Comparison of ENCODE assay signal across 19 cellular contexts in genomic region chr10:101993836-101994235, GRCh38.
"Had no signal": no experiment of that assay in that cellular context is flagged by ENCODE, and none has a peak within 500 bp of the region (broad histone marks: within the 10 kb centered on the region; RNA-seq: fewer than 3 reads in every experiment).

No MANE protein-coding gene starts in this region.

- H3K79me2 ChIP-seq: hepatocyte had no signal

- H3K4me1 Mint-ChIP-seq: WTC11 had no signal

- H3K27ac ChIP-seq: cardiac muscle cell, hepatocyte, psoas muscle, right atrium auricular region, suprapubic skin, transverse colon had no signal

- H3K4me3 ChIP-seq: cardiac muscle cell, hepatocyte, pancreas, psoas muscle, right atrium auricular region, suprapubic skin, transverse colon had no signal

- H3K4me3 Mint-ChIP-seq: activated naive CD8-positive, alpha-beta T cell; dendritic cell treated with granulocyte-macrophage colony-stimulating factor and Interleukin-4, amounts not matched to agents 40 ng/mL and 50 ng/mL, for 4 days; natural killer cell treated with Interleukin-12 subunit alpha and Interleukin-12 subunit beta and Interleukin-15 and Interleukin-18, amount 100 ng/mL, for 72 hours; WTC11 had no signal

- H3K4me2 ChIP-seq: hepatocyte had no signal

- H2AFZ ChIP-seq: hepatocyte had no signal

- H3K4me1 ChIP-seq: psoas muscle, suprapubic skin had no signal

- DNase-seq: activated gamma-delta T cell treated with Interleukin-2 at 50 U/mL for 16 hours; activated T-cell treated with anti-CD3 and anti-CD28 coated beads, Interleukin-2, amount 50 U/mL, for 1 hour; effector CD4-positive, alpha-beta T cell; erythroblast; foreskin fibroblast; pancreas; psoas muscle; stimulated activated CD4-positive, alpha-beta T cell treated with anti-CD3 and anti-CD28 coated beads, Interleukin-4, amount 100 ng/mL, for 24 hours; stimulated activated naive CD8-positive, alpha-beta T cell treated with anti-CD3 and anti-CD28 coated beads, Interleukin-15, Interleukin-2, amounts not matched to agents 100 U/mL and 50 U/mL, for 24 hours; T-helper 1 cell; transverse colon had no signal

- H3K27me3 ChIP-seq: cardiac muscle cell, hepatocyte, pancreas, right atrium auricular region, suprapubic skin, transverse colon had no signal

- H3K27ac Mint-ChIP-seq: activated naive CD8-positive, alpha-beta T cell; dendritic cell treated with granulocyte-macrophage colony-stimulating factor and Interleukin-4, amounts not matched to agents 40 ng/mL and 50 ng/mL, for 4 days; natural killer cell treated with Interleukin-12 subunit alpha and Interleukin-12 subunit beta and Interleukin-15 and Interleukin-18, amount 100 ng/mL, for 72 hours; WTC11 had no signal

- H3K9me3 ChIP-seq: pancreas, psoas muscle, right atrium auricular region, suprapubic skin, transverse colon had no signal

- H3K9me3 Mint-ChIP-seq: dendritic cell treated with granulocyte-macrophage colony-stimulating factor and Interleukin-4, amounts not matched to agents 40 ng/mL and 50 ng/mL, for 4 days; natural killer cell treated with Interleukin-12 subunit alpha and Interleukin-12 subunit beta and Interleukin-15 and Interleukin-18, amount 100 ng/mL, for 72 hours; WTC11 had no signal

- ATAC-seq: natural killer cell treated with Interleukin-12 subunit alpha and Interleukin-12 subunit beta and Interleukin-15 and Interleukin-18, amount 100 ng/mL, for 72 hours; pancreas; stimulated activated naive CD8-positive, alpha-beta T cell treated with anti-CD3 and anti-CD28 coated beads, Interleukin-15, Interleukin-2, amounts not matched to agents 100 U/mL and 50 U/mL, for 24 hours; WTC11 had no signal

- H3K27me3 Mint-ChIP-seq: activated naive CD8-positive, alpha-beta T cell; dendritic cell treated with granulocyte-macrophage colony-stimulating factor and Interleukin-4, amounts not matched to agents 40 ng/mL and 50 ng/mL, for 4 days; natural killer cell treated with Interleukin-12 subunit alpha and Interleukin-12 subunit beta and Interleukin-15 and Interleukin-18, amount 100 ng/mL, for 72 hours had no signal
